ENCODE assay signal across 1 cellular context in the genomic region with DNA sequence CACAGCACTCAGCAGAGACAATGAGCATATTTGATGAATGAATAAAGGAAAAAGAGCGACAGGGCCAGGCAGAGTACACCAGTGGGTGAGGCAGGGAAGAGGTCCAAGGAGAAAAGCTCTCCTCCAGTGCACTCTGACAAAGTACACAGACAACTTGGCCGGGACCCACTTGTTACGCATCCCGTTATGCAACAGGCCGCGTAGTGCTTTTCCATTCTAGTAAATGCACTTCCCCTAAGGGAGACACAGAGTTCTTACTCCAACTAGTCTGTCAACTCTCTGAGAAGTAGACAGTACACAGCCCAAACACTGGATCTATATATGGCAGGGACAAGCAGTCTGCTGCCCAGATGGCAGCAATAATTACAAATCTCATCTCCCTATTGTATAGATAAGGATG.
TF ChIP-seq lines count a peak whose summit lies in the region.

No MANE protein-coding gene starts in this region.

TF ChIP-seq in liver, 16 proteins besides CTCF, POLR2A, EP300 and RAD21 (continued from another document):
- TF ChIP-seq REST (IDR thresholded peaks at IDR 0.05), result no peak
- no peak for TF ChIP-seq YY1 (IDR thresholded peaks at IDR 0.05)
- TF ChIP-seq HNF4A (conservative IDR thresholded peaks at IDR 0.05), result peak in 1 of 2 donors; percentile 50
- TF ChIP-seq HNF4G (IDR thresholded peaks at IDR 0.05), result no peak
- TF ChIP-seq SP1 (IDR thresholded peaks at IDR 0.05), result no peak
- TF ChIP-seq EGR1 (IDR thresholded peaks at IDR 0.05; ENCODE audit: low read depth in 2 of 2), result no peak
- no peak for TF ChIP-seq GABPA (IDR thresholded peaks at IDR 0.05 in 1 of 2, conservative IDR thresholded peaks at IDR 0.05 in 1 of 2)
- TF ChIP-seq NR2F2 (IDR thresholded peaks at IDR 0.05), result no peak
- TF ChIP-seq FOXA1 (IDR thresholded peaks at IDR 0.05), result no peak
- no peak for TF ChIP-seq TAF1 (conservative IDR thresholded peaks at IDR 0.05)
- peak in 1 of 2 donors; percentile 20 for TF ChIP-seq JUND (IDR thresholded peaks at IDR 0.05)
- no peak for TF ChIP-seq ATF3 (IDR thresholded peaks at IDR 0.05)
